21 cellular contexts compared by ENCODE assay signal in genomic region chr7:149834601-149835000, GRCh38. TPM values are rescaled to one million over a fixed set of nuclear protein-coding genes. Genes with fewer than 3 reads are reported as not detected.
DNase-seq lines count a peak whose midpoint lies in the region; ATAC-seq, FAIRE-seq and TF ChIP-seq lines count a peak whose summit lies in the region.
"Had no signal": no experiment of that assay in that cellular context is flagged by ENCODE, and none has a peak within 500 bp of the region (broad histone marks: within the 10 kb centered on the region; RNA-seq: fewer than 3 reads in every experiment).

No MANE protein-coding gene starts in this region.

- in situ Hi-C loops in K562 (cut with MboI), result no loop called here

- 4% methylated on average over 8 of the region's 8 CpGs for WGBS in K562 (ENCODE audit: insufficient coverage, low coverage, missing lambda C conversion rate)

- no peak for TF ChIP-seq EP300 in K562 (IDR thresholded peaks at IDR 0.05; ENCODE audit: low read length)

- no peak overlapping the region for H3K9ac ChIP-seq in K562 (ENCODE audit: insufficient read depth in 1 of 2, low read depth in 2 of 2, low read length in 2 of 2)

- peaks cover 12 to 15% of the 10 kb centered on the region in 2 experiments; a peak in 4 of 5 replicates for H3K4me1 ChIP-seq in K562 (replicated peaks in 1 of 2; ENCODE audit: control insufficient read depth in 2 of 2, insufficient read depth in 2 of 2, low read length in 2 of 2)

- H3K9me1 ChIP-seq in K562 (ENCODE audit: control insufficient read depth, insufficient read depth, low read length), result no peaks in the 10 kb centered on the region

- peaks cover 7% of the 10 kb centered on the region; the same call in 1 of the 3 replicates for H3K79me2 ChIP-seq in K562 (ENCODE audit: control insufficient read depth, insufficient read depth, low read length)

- H3K27ac ChIP-seq in K562 (ENCODE audit: extremely low read depth, low read depth, low read length), result no peak overlapping the region
- H3K27ac ChIP-seq: 22Rv1, A549, C4-2B had no signal

- no peaks in the 10 kb centered on the region for H3K9me3 Mint-ChIP-seq in activated CD4-positive, alpha-beta T cell treated with anti-CD3 and anti-CD28 coated beads for 36 hours (ENCODE audit: low read depth)
- H3K9me3 Mint-ChIP-seq in neural crest cell, result no peaks in the 10 kb centered on the region
- no peaks in the 10 kb centered on the region for H3K9me3 Mint-ChIP-seq in type B pancreatic cell
- H3K9me3 Mint-ChIP-seq: CD4-positive, alpha-beta T cell had no signal

- intact Hi-C loops in activated CD4-positive, alpha-beta T cell treated with anti-CD3 and anti-CD28 coated beads for 36 hours (cut with DNase I, micrococcal nuclease), result no loop called here
- intact Hi-C loops in K562 (cut with micrococcal nuclease), result no loop called here

- H3K36me3 ChIP-seq in K562 (ENCODE audit: control insufficient read depth, insufficient read depth, low read length), result no peaks in the 10 kb centered on the region

- H4K20me1 ChIP-seq in K562 (replicated peaks; ENCODE audit: control insufficient read depth, insufficient read depth, low read length), result peaks cover 14% of the 10 kb centered on the region

- H3K4me3 ChIP-seq in K562, result no peak overlapping the region
- H3K4me3 ChIP-seq: A549 had no signal

- no peak for TF ChIP-seq POLR2A in K562 (conservative IDR thresholded peaks at IDR 0.05)

- peaks cover 2% of the 10 kb centered on the region for H3K27me3 Mint-ChIP-seq in activated CD4-positive, alpha-beta T cell treated with anti-CD3 and anti-CD28 coated beads for 36 hours
- peaks cover 60% of the 10 kb centered on the region for H3K27me3 Mint-ChIP-seq in neural crest cell (ENCODE audit: low read depth)
- peaks cover 23% of the 10 kb centered on the region for H3K27me3 Mint-ChIP-seq in type B pancreatic cell

- H3K27me3 ChIP-seq in K562 (ENCODE audit: control insufficient read depth in 2 of 2, insufficient read depth in 2 of 2, low read length in 2 of 2), result peaks cover 30 to 45% of the 10 kb centered on the region in 2 experiments

- H3K4me3 Mint-ChIP-seq in activated CD4-positive, alpha-beta T cell treated with anti-CD3 and anti-CD28 coated beads for 36 hours, result no peak overlapping the region
- H3K4me3 Mint-ChIP-seq in neural crest cell (no peak overlapping the region), type B pancreatic cell (no peak overlapping the region)
- H3K4me3 Mint-ChIP-seq: CD4-positive, alpha-beta T cell had no signal

- CTCF ChIA-PET in activated CD4-positive, alpha-beta T cell treated with anti-CD3 and anti-CD28 coated beads for 36 hours (lab: Charles Lee), result no interaction called here
- CTCF ChIA-PET in K562 (lab: Yijun Ruan, JAX; ENCODE audit: low intra/inter-chr PET ratio), result no interaction called here
- CTCF ChIA-PET in HEK293T (lab: Yijun Ruan, JAX), result interaction anchor here (1.0 kb wide), 1 partner anchor 34 kb away, joined by 3 read pairs; no protein-coding TSS in a partner anchor

- TF ChIP-seq RAD21 in K562 (CRISPR knock-in tag; conservative IDR thresholded peaks at IDR 0.05 in 1 of 2, IDR thresholded peaks at IDR 0.05 in 1 of 2), result no peak

- peak; percentile 0 for DNase-seq in activated CD4-positive, alpha-beta T cell treated with anti-CD3 and anti-CD28 coated beads for 36 hours
- DNase-seq in activated CD4-positive, alpha-beta T cell treated with anti-CD3 and anti-CD28 coated beads, Interleukin-2, amount 50 U/mL, for 4 hours, result no peak
- no peak for DNase-seq in K562 (ENCODE audit: extremely low read depth in 1 of 4, low spot score in 3 of 4)
- no peak for DNase-seq in neural crest cell (ENCODE audit: low read depth, low spot score)
- no peak for DNase-seq in type B pancreatic cell (ENCODE audit: extremely low spot score, unreplicated experiment)
- no peak for DNase-seq in HEK293T (ENCODE audit: extremely low spot score)
- no peak for DNase-seq in NCI-H748 treated with DMSO at 0.1 percent for 48 hours (lab: John Stamatoyannopoulos, UW)
- DNase-seq: AML-193; CD4-positive, alpha-beta T cell; DMS153; DMS79; GDM1; GOT3; H7 had no signal

- no peaks in the 10 kb centered on the region for H3K9me3 ChIP-seq in K562 (replicated peaks; ENCODE audit: control insufficient read depth, insufficient read depth, low read depth, low read length)
- H3K9me3 ChIP-seq: A549 had no signal

- H3K36me3 Mint-ChIP-seq in activated CD4-positive, alpha-beta T cell treated with anti-CD3 and anti-CD28 coated beads for 36 hours (ENCODE audit: low read depth), result no peaks in the 10 kb centered on the region
- H3K36me3 Mint-ChIP-seq in neural crest cell (ENCODE audit: low read depth) (no peaks in the 10 kb centered on the region), type B pancreatic cell (no peaks in the 10 kb centered on the region)

- no TSS peak for BruUV-seq in K562 (replicated peaks; lab: Mats Ljungman, UMichigan)

- no peak overlapping the region for H3K27ac Mint-ChIP-seq in activated CD4-positive, alpha-beta T cell treated with anti-CD3 and anti-CD28 coated beads for 36 hours
- peak overlapping the region; percentile 45 for H3K27ac Mint-ChIP-seq in neural crest cell (ENCODE audit: unreplicated experiment)
- H3K27ac Mint-ChIP-seq in type B pancreatic cell, result peak overlapping the region; percentile 73
- H3K27ac Mint-ChIP-seq: CD4-positive, alpha-beta T cell had no signal

- H2AFZ ChIP-seq in K562 (ENCODE audit: low read depth, low read length), result no peak overlapping the region

- TF ChIP-seq CTCF in K562 (IDR thresholded peaks at IDR 0.05 in 2 of 3, conservative IDR thresholded peaks at IDR 0.05 in 1 of 3; ENCODE audit: insufficient read depth in 2 of 3, low read depth in 1 of 3, low read length in 3 of 3), result no peak
- TF ChIP-seq CTCF in neural crest cell (conservative IDR thresholded peaks at IDR 0.05), result no peak
- no peak for TF ChIP-seq CTCF in type B pancreatic cell (conservative IDR thresholded peaks at IDR 0.05)

- H3K4me2 ChIP-seq in K562 (ENCODE audit: insufficient read depth, low read length), result no peak overlapping the region
- H3K4me2 ChIP-seq: A549 had no signal

- H3K4me1 Mint-ChIP-seq in activated CD4-positive, alpha-beta T cell treated with anti-CD3 and anti-CD28 coated beads for 36 hours, result peaks cover 13% of the 10 kb centered on the region
- H3K4me1 Mint-ChIP-seq in neural crest cell, result peaks cover 17% of the 10 kb centered on the region
- H3K4me1 Mint-ChIP-seq in type B pancreatic cell (ENCODE audit: unreplicated experiment), result peaks cover 15% of the 10 kb centered on the region

- ATAC-seq in activated CD4-positive, alpha-beta T cell treated with anti-CD3 and anti-CD28 coated beads for 36 hours, result no peak
- ATAC-seq in K562, result no peak
- ATAC-seq: A549, HCT116 had no signal

- POLR2A ChIA-PET in activated CD4-positive, alpha-beta T cell treated with anti-CD3 and anti-CD28 coated beads for 36 hours (lab: Charles Lee), result no interaction called here
- POLR2A ChIA-PET in K562 (lab: Yijun Ruan, JAX) (interaction anchor here (0.9 kb wide), 1 partner anchor 12 kb away, joined by 4 read pairs; no protein-coding TSS in a partner anchor), HEK293T (lab: Yijun Ruan, JAX) (no interaction called here)

- FAIRE-seq in K562 (lab: Jason Lieb, UNC), result no peak
- FAIRE-seq: A549, GM12892, GM18507, HTR-8/SVneo had no signal

TF ChIP-seq in HEK293T, 16 proteins besides CTCF, POLR2A, EP300 and RAD21:
- TF ChIP-seq SP1 (IDR thresholded peaks at IDR 0.05), result no peak
- no peak for TF ChIP-seq SUZ12 (IDR thresholded peaks at IDR 0.05)

RNA-seq across cellular contexts. Expression of gene ZNF862, which starts 3.6 kb away (rescaled TPM):
- 10 to 100 TPM; 17.6 to 18.3 TPM for total RNA-seq in activated CD4-positive, alpha-beta T cell treated with anti-CD3 and anti-CD28 coated beads for 36 hours
- total RNA-seq in K562 (2011; cell fraction: chromatin; rRNA removed; ENCODE audit: low replicate concordance), result 9.2 and 11.5 TPM in 2 replicates
- total RNA-seq in K562 (2011; cell fraction: nucleolus; rRNA removed), result 5.3 and 7.7 TPM in 2 replicates
- 6.3 and 11.7 TPM in 2 replicates for total RNA-seq in K562 (2011; cell fraction: nucleoplasm; rRNA removed)
- 1.8 and 3.1 TPM in 2 replicates for total RNA-seq in K562 (2014; rRNA removed)
- total RNA-seq in K562 (2014; rRNA removed; fragmentation: Illumina TruSeq; extraction: Trizol), result 2.2 and 2.5 TPM in 2 replicates
- total RNA-seq in K562 (2015; rRNA removed; fragmentation: Illumina TruSeq; extraction: Trizol), result 3.4 and 3.9 TPM in 2 replicates
- total RNA-seq in K562 (2021), result 1.8 and 3.2 TPM in 2 replicates
- 3.6 and 9.5 TPM in 2 replicates for polyA plus RNA-seq in K562 (2011; rRNA removed)
- 1.7 and 5.3 TPM in 2 replicates for polyA plus RNA-seq in K562 (2011; cell fraction: cytosol; rRNA removed)
- 21.4 and 31.5 TPM in 2 replicates for polyA plus RNA-seq in K562 (2011; cell fraction: nucleus; rRNA removed)
- 1.7 and 8.3 TPM in 2 replicates for polyA plus RNA-seq in K562 (2012)
- 1.8 TPM in 2 replicates for polyA plus RNA-seq in K562 (2014; fragmentation: Illumina TruSeq; extraction: Trizol)
- 1 to 10 TPM; 1.1 to 1.5 TPM for polyA plus RNA-seq in K562 (2014; fragmentation: Nextera tagmentation; extraction: Ambion mirVana)
- 2.4 and 2.6 TPM in 2 replicates for polyA plus RNA-seq in K562 (2014; rRNA removed)
- 1.8 and 7.0 TPM in 2 replicates for polyA minus RNA-seq in K562 (2011; rRNA and poly(A)+ RNA removed)
- 2.5 and 2.8 TPM in 2 replicates for polyA minus RNA-seq in K562 (2011; cell fraction: cytosol; rRNA and poly(A)+ RNA removed)
- polyA minus RNA-seq in K562 (2011; cell fraction: nucleus; rRNA and poly(A)+ RNA removed), result 8.2 and 30.1 TPM in 2 replicates
- 15.2 and 19.6 TPM in 2 replicates for total RNA-seq in neural crest cell
- total RNA-seq in type B pancreatic cell (ENCODE audit: low replicate concordance), result 21.2 and 23.9 TPM in 2 replicates

RNA-seq across cellular contexts. Expression of gene ATP6V0E2, which starts 39.2 kb away (rescaled TPM):
- total RNA-seq in activated CD4-positive, alpha-beta T cell treated with anti-CD3 and anti-CD28 coated beads for 36 hours, result 10 to 100 TPM; 33.9 to 41.3 TPM
- total RNA-seq in K562 (2011; cell fraction: chromatin; rRNA removed; ENCODE audit: low replicate concordance), result 4.1 and 8.3 TPM in 2 replicates
- 11.3 and 12.5 TPM in 2 replicates for total RNA-seq in K562 (2011; cell fraction: nucleolus; rRNA removed)
- total RNA-seq in K562 (2011; cell fraction: nucleoplasm; rRNA removed), result 10.7 and 14.9 TPM in 2 replicates
- total RNA-seq in K562 (2014; rRNA removed) (15.2 and 20.7 TPM in 2 replicates), K562 (2014; rRNA removed; fragmentation: Illumina TruSeq; extraction: Trizol) (4.0 and 4.7 TPM in 2 replicates), K562 (2015; rRNA removed; fragmentation: Illumina TruSeq; extraction: Trizol) (11.8 and 13.3 TPM in 2 replicates), K562 (2021) (17.8 and 18.5 TPM in 2 replicates), neural crest cell (86.5 and 87.4 TPM in 2 replicates), type B pancreatic cell (ENCODE audit: low replicate concordance) (36.8 and 53.6 TPM in 2 replicates)
- polyA plus RNA-seq in K562 (2011; rRNA removed) (7.1 and 16.0 TPM in 2 replicates), K562 (2014; fragmentation: Illumina TruSeq; extraction: Trizol) (12.8 and 17.0 TPM in 2 replicates), K562 (2014; fragmentation: Nextera tagmentation; extraction: Ambion mirVana) (under 1 TPM; 0.55 to 0.63 TPM), K562 (2014; rRNA removed) (10.9 and 14.4 TPM in 2 replicates)
- 33.4 and 58.2 TPM in 2 replicates for polyA plus RNA-seq in K562 (2011; cell fraction: cytosol; rRNA removed)
- polyA plus RNA-seq in K562 (2011; cell fraction: nucleus; rRNA removed), result 12.9 and 16.7 TPM in 2 replicates
- polyA plus RNA-seq in K562 (2012), result 19.5 and 22.0 TPM in 2 replicates
- polyA minus RNA-seq in K562 (2011; rRNA and poly(A)+ RNA removed), result 4.0 and 5.8 TPM in 2 replicates
- 11.0 and 19.7 TPM in 2 replicates for polyA minus RNA-seq in K562 (2011; cell fraction: cytosol; rRNA and poly(A)+ RNA removed)
- polyA minus RNA-seq in K562 (2011; cell fraction: nucleus; rRNA and poly(A)+ RNA removed), result 2.6 and 8.4 TPM in 2 replicates
